ENCODE assay signal across 2 cellular contexts in the genomic region with DNA sequence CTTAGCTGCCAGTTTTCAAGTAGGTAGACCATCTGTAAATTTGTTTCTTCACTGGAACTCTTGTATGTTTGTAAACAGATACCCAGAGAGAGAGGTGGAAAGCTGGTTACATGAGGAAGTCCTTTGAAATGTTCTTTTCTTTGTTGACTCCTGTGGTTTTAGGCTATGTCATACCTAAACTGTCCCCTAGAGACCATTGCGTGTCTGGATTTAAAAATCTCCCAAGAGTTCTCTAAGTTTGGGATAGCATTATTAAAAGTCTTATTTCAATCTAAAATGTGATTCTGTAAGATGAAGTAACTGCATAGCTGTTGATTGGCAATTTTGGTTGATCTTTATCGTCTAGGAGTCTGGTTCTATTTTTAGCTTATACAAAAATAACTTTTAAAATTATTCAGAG.
TF ChIP-seq lines count a peak whose summit lies in the region.

No MANE protein-coding gene starts in this region.

TF ChIP-seq in GM23338, 12 proteins besides CTCF, POLR2A, EP300 and RAD21 (continued from another document):
- TF ChIP-seq, protein P1, sequence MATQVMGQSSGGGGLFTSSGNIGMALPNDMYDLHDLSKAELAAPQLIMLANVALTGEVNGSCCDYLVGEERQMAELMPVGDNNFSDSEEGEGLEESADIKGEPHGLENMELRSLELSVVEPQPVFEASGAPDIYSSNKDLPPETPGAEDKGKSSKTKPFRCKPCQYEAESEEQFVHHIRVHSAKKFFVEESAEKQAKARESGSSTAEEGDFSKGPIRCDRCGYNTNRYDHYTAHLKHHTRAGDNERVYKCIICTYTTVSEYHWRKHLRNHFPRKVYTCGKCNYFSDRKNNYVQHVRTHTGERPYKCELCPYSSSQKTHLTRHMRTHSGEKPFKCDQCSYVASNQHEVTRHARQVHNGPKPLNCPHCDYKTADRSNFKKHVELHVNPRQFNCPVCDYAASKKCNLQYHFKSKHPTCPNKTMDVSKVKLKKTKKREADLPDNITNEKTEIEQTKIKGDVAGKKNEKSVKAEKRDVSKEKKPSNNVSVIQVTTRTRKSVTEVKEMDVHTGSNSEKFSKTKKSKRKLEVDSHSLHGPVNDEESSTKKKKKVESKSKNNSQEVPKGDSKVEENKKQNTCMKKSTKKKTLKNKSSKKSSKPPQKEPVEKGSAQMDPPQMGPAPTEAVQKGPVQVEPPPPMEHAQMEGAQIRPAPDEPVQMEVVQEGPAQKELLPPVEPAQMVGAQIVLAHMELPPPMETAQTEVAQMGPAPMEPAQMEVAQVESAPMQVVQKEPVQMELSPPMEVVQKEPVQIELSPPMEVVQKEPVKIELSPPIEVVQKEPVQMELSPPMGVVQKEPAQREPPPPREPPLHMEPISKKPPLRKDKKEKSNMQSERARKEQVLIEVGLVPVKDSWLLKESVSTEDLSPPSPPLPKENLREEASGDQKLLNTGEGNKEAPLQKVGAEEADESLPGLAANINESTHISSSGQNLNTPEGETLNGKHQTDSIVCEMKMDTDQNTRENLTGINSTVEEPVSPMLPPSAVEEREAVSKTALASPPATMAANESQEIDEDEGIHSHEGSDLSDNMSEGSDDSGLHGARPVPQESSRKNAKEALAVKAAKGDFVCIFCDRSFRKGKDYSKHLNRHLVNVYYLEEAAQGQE (IDR thresholded peaks at IDR 0.05; ENCODE audit: unreplicated experiment): no peak
- TF ChIP-seq EZH2 (IDR thresholded peaks at IDR 0.05; ENCODE audit: low read depth, unreplicated experiment): no peak
- TF ChIP-seq, protein P2, sequence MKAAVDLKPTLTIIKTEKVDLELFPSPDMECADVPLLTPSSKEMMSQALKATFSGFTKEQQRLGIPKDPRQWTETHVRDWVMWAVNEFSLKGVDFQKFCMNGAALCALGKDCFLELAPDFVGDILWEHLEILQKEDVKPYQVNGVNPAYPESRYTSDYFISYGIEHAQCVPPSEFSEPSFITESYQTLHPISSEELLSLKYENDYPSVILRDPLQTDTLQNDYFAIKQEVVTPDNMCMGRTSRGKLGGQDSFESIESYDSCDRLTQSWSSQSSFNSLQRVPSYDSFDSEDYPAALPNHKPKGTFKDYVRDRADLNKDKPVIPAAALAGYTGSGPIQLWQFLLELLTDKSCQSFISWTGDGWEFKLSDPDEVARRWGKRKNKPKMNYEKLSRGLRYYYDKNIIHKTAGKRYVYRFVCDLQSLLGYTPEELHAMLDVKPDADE (IDR thresholded peaks at IDR 0.05): no peak
- no peak for TF ChIP-seq ZNF331 (CRISPR knock-in tag; IDR thresholded peaks at IDR 0.05; ENCODE audit: low read depth)
- TF ChIP-seq NANOG (IDR thresholded peaks at IDR 0.05; ENCODE audit: borderline replicate concordance): no peak
- no peak for TF ChIP-seq ZNF114 (CRISPR knock-in tag; IDR thresholded peaks at IDR 0.05)
- TF ChIP-seq JUNB (IDR thresholded peaks at IDR 0.05; ENCODE audit: unreplicated experiment): no peak
- TF ChIP-seq, protein P3, sequence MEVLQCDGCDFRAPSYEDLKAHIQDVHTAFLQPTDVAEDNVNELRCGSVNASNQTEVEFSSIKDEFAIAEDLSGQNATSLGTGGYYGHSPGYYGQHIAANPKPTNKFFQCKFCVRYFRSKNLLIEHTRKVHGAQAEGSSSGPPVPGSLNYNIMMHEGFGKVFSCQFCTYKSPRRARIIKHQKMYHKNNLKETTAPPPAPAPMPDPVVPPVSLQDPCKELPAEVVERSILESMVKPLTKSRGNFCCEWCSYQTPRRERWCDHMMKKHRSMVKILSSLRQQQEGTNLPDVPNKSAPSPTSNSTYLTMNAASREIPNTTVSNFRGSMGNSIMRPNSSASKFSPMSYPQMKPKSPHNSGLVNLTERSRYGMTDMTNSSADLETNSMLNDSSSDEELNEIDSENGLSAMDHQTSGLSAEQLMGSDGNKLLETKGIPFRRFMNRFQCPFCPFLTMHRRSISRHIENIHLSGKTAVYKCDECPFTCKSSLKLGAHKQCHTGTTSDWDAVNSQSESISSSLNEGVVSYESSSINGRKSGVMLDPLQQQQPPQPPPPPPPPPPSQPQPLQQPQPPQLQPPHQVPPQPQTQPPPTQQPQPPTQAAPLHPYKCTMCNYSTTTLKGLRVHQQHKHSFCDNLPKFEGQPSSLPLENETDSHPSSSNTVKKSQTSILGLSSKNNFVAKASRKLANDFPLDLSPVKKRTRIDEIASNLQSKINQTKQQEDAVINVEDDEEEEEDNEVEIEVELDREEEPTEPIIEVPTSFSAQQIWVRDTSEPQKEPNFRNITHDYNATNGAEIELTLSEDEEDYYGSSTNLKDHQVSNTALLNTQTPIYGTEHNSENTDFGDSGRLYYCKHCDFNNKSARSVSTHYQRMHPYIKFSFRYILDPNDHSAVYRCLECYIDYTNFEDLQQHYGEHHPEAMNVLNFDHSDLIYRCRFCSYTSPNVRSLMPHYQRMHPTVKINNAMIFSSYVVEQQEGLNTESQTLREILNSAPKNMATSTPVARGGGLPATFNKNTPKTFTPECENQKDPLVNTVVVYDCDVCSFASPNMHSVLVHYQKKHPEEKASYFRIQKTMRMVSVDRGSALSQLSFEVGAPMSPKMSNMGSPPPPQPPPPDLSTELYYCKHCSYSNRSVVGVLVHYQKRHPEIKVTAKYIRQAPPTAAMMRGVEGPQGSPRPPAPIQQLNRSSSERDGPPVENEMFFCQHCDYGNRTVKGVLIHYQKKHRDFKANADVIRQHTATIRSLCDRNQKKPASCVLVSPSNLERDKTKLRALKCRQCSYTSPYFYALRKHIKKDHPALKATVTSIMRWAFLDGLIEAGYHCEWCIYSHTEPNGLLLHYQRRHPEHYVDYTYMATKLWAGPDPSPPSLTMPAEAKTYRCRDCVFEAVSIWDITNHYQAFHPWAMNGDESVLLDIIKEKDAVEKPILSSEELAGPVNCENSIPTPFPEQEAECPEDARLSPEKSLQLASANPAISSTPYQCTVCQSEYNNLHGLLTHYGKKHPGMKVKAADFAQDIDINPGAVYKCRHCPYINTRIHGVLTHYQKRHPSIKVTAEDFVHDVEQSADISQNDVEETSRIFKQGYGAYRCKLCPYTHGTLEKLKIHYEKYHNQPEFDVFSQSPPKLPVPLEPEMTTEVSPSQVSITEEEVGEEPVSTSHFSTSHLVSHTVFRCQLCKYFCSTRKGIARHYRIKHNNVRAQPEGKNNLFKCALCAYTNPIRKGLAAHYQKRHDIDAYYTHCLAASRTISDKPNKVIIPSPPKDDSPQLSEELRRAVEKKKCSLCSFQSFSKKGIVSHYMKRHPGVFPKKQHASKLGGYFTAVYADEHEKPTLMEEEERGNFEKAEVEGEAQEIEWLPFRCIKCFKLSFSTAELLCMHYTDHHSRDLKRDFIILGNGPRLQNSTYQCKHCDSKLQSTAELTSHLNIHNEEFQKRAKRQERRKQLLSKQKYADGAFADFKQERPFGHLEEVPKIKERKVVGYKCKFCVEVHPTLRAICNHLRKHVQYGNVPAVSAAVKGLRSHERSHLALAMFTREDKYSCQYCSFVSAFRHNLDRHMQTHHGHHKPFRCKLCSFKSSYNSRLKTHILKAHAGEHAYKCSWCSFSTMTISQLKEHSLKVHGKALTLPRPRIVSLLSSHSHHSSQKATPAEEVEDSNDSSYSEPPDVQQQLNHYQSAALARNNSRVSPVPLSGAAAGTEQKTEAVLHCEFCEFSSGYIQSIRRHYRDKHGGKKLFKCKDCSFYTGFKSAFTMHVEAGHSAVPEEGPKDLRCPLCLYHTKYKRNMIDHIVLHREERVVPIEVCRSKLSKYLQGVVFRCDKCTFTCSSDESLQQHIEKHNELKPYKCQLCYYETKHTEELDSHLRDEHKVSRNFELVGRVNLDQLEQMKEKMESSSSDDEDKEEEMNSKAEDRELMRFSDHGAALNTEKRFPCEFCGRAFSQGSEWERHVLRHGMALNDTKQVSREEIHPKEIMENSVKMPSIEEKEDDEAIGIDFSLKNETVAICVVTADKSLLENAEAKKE (CRISPR knock-in tag; IDR thresholded peaks at IDR 0.05): no peak

TF ChIP-seq in SK-N-SH treated with all-trans-retinoic acid at 6 μM for 48 hours, 23 proteins besides CTCF, POLR2A, EP300 and RAD21 (continued from another document):
- TF ChIP-seq, protein P4, sequence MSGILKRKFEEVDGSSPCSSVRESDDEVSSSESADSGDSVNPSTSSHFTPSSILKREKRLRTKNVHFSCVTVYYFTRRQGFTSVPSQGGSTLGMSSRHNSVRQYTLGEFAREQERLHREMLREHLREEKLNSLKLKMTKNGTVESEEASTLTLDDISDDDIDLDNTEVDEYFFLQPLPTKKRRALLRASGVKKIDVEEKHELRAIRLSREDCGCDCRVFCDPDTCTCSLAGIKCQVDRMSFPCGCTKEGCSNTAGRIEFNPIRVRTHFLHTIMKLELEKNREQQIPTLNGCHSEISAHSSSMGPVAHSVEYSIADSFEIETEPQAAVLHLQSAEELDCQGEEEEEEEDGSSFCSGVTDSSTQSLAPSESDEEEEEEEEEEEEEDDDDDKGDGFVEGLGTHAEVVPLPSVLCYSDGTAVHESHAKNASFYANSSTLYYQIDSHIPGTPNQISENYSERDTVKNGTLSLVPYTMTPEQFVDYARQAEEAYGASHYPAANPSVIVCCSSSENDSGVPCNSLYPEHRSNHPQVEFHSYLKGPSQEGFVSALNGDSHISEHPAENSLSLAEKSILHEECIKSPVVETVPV (CRISPR knock-in tag; IDR thresholded peaks at IDR 0.05): no peak
- TF ChIP-seq TCF4 (CRISPR knock-in tag; IDR thresholded peaks at IDR 0.05; ENCODE audit: borderline replicate concordance) (no peak), OSR1 (CRISPR knock-in tag; IDR thresholded peaks at IDR 0.05) (no peak), ISL1 (CRISPR knock-in tag; IDR thresholded peaks at IDR 0.05) (no peak), GLIS3 (CRISPR knock-in tag; IDR thresholded peaks at IDR 0.05) (no peak), CSDC2 (CRISPR knock-in tag; IDR thresholded peaks at IDR 0.05) (no peak)
- TF ChIP-seq, protein P5, sequence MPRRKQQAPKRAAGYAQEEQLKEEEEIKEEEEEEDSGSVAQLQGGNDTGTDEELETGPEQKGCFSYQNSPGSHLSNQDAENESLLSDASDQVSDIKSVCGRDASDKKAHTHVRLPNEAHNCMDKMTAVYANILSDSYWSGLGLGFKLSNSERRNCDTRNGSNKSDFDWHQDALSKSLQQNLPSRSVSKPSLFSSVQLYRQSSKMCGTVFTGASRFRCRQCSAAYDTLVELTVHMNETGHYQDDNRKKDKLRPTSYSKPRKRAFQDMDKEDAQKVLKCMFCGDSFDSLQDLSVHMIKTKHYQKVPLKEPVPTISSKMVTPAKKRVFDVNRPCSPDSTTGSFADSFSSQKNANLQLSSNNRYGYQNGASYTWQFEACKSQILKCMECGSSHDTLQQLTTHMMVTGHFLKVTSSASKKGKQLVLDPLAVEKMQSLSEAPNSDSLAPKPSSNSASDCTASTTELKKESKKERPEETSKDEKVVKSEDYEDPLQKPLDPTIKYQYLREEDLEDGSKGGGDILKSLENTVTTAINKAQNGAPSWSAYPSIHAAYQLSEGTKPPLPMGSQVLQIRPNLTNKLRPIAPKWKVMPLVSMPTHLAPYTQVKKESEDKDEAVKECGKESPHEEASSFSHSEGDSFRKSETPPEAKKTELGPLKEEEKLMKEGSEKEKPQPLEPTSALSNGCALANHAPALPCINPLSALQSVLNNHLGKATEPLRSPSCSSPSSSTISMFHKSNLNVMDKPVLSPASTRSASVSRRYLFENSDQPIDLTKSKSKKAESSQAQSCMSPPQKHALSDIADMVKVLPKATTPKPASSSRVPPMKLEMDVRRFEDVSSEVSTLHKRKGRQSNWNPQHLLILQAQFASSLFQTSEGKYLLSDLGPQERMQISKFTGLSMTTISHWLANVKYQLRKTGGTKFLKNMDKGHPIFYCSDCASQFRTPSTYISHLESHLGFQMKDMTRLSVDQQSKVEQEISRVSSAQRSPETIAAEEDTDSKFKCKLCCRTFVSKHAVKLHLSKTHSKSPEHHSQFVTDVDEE (CRISPR knock-in tag; IDR thresholded peaks at IDR 0.05): no peak
- TF ChIP-seq, protein P6, sequence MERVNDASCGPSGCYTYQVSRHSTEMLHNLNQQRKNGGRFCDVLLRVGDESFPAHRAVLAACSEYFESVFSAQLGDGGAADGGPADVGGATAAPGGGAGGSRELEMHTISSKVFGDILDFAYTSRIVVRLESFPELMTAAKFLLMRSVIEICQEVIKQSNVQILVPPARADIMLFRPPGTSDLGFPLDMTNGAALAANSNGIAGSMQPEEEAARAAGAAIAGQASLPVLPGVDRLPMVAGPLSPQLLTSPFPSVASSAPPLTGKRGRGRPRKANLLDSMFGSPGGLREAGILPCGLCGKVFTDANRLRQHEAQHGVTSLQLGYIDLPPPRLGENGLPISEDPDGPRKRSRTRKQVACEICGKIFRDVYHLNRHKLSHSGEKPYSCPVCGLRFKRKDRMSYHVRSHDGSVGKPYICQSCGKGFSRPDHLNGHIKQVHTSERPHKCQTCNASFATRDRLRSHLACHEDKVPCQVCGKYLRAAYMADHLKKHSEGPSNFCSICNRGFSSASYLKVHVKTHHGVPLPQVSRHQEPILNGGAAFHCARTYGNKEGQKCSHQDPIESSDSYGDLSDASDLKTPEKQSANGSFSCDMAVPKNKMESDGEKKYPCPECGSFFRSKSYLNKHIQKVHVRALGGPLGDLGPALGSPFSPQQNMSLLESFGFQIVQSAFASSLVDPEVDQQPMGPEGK (CRISPR knock-in tag; IDR thresholded peaks at IDR 0.05; ENCODE audit: borderline replicate concordance): no peak
